ENCODE assay signal across 19 cellular contexts in genomic region chr13:112431734-112432133, GRCh38. TPM values are rescaled to one million over a fixed set of nuclear protein-coding genes. Genes with fewer than 3 reads are reported as not detected.
DNase-seq lines count a peak whose midpoint lies in the region; ATAC-seq and TF ChIP-seq lines count a peak whose summit lies in the region.
"Had no signal": no experiment of that assay in that cellular context is flagged by ENCODE, and none has a peak within 500 bp of the region (broad histone marks: within the 10 kb centered on the region; RNA-seq: fewer than 3 reads in every experiment).

No MANE protein-coding gene starts in this region.

- H3K9me3 Mint-ChIP-seq in neural crest cell (peaks cover 14% of the 10 kb centered on the region), type B pancreatic cell (peaks cover 4% of the 10 kb centered on the region)

- peak; percentile 38 for DNase-seq in activated CD8-positive, alpha-beta memory T cell treated with anti-CD3 and anti-CD28 coated beads for 24 hours
- DNase-seq in activated CD8-positive, alpha-beta memory T cell treated with anti-CD3 and anti-CD28 coated beads, Interleukin-2, amount 50 U/mL, for 4 hours, result no peak
- no peak for DNase-seq in neural crest cell (ENCODE audit: low read depth, low spot score)
- DNase-seq in type B pancreatic cell (ENCODE audit: extremely low spot score, unreplicated experiment), result peak; percentile 53
- no peak for DNase-seq in iPS-NIHi7 (ENCODE audit: extremely low spot score)
- DNase-seq: Caco-2; CD4-positive, alpha-beta T cell; DMS153; DMS79; GDM1; GOT3; H7; HFFc6 had no signal

- no peak for TF ChIP-seq CTCF in neural crest cell (conservative IDR thresholded peaks at IDR 0.05)
- TF ChIP-seq CTCF in type B pancreatic cell (conservative IDR thresholded peaks at IDR 0.05), result no peak

- H3K27me3 Mint-ChIP-seq in neural crest cell (ENCODE audit: low read depth) (peaks cover 10% of the 10 kb centered on the region), type B pancreatic cell (peaks cover 31% of the 10 kb centered on the region)

- H3K4me1 Mint-ChIP-seq in neural crest cell (no peaks in the 10 kb centered on the region), type B pancreatic cell (ENCODE audit: unreplicated experiment) (no peaks in the 10 kb centered on the region)
- H3K4me1 Mint-ChIP-seq: B cell had no signal

- no peak for ATAC-seq in GM19023 (IDR thresholded peaks at IDR 0.05; ENCODE audit: unreplicated experiment)
- ATAC-seq: HCT116 had no signal

- H3K4me3 Mint-ChIP-seq in neural crest cell (no peak overlapping the region), type B pancreatic cell (no peak overlapping the region)
- H3K4me3 Mint-ChIP-seq: B cell; CD4-positive, alpha-beta T cell; HFFc6 had no signal

- H3K36me3 Mint-ChIP-seq in neural crest cell (ENCODE audit: low read depth) (peaks cover 16% of the 10 kb centered on the region), type B pancreatic cell (no peaks in the 10 kb centered on the region)

- peak overlapping the region; percentile 27 for H3K27ac Mint-ChIP-seq in neural crest cell (ENCODE audit: unreplicated experiment)
- no peak overlapping the region for H3K27ac Mint-ChIP-seq in type B pancreatic cell
- H3K27ac Mint-ChIP-seq: B cell; CD4-positive, alpha-beta T cell; HFFc6 had no signal

RNA-seq across cellular contexts. Expression of gene SPACA7, which starts 55.6 kb away (rescaled TPM):
- total RNA-seq in neural crest cell (not detected in 2 replicates), type B pancreatic cell (ENCODE audit: low replicate concordance) (not detected in 2 replicates)
- total RNA-seq: A172; B cell; Caco-2; CD4-positive, alpha-beta T cell; Daoy; H7; HFFc6; HT1080 had no signal

Comparison
In these comparisons a context has a peak if more than half of its experiments do, and no peak if none do; other contexts are left out.
1. DNase-seq: peak in activated CD8-positive, alpha-beta memory T cell treated with anti-CD3 and anti-CD28 coated beads for 24 hours (single experiment) and type B pancreatic cell (single experiment); none in activated CD8-positive, alpha-beta memory T cell treated with anti-CD3 and anti-CD28 coated beads, Interleukin-2, amount 50 U/mL, for 4 hours (single experiment), neural crest cell (single experiment) and iPS-NIHi7 (single experiment).